Comparison of ENCODE assay signal across 2 cellular contexts in the genomic region with DNA sequence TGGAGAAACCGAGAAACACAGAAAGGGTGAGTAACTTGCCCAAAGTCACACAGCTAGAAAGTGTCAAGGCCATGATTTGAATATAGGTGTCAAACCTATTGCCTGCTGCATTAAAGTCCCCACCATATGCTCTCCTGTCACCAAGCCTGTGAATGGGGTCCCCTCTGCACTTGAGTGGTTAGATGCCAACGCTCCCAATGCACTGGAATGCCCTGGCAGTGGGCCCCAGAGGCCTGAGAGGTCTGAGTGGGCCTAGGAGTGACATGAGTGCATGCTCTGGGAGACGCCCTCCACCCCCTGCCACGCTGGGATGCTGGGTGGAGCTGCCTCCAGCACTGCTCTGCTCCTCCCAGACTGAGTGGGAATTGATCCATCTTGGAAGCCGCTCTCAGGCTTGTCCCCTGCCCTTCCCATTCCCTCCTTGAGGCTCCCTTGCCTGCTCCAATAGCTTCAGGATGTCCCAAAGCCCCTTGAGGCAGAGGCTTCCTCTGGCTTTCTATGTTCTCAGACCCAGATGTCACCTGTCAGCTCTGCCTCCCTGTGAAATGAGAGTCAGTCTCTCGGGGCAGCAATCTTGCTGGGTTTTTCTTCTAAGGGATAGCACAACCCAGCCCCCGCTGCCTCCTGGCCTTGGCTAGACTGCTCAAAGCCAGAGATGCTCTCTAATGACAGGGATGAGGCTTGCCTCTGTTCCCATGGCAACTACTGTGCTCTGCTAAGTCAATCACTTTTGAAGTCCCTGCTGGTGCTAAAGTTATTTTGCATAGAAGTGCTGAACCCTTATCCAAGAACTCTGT.
TF ChIP-seq lines count a peak whose summit lies in the region.

No MANE protein-coding gene starts in this region.

TF ChIP-seq in HEK293, 187 proteins besides CTCF, POLR2A, EP300 and RAD21 (continued from another document):
- TF ChIP-seq, protein P1, sequence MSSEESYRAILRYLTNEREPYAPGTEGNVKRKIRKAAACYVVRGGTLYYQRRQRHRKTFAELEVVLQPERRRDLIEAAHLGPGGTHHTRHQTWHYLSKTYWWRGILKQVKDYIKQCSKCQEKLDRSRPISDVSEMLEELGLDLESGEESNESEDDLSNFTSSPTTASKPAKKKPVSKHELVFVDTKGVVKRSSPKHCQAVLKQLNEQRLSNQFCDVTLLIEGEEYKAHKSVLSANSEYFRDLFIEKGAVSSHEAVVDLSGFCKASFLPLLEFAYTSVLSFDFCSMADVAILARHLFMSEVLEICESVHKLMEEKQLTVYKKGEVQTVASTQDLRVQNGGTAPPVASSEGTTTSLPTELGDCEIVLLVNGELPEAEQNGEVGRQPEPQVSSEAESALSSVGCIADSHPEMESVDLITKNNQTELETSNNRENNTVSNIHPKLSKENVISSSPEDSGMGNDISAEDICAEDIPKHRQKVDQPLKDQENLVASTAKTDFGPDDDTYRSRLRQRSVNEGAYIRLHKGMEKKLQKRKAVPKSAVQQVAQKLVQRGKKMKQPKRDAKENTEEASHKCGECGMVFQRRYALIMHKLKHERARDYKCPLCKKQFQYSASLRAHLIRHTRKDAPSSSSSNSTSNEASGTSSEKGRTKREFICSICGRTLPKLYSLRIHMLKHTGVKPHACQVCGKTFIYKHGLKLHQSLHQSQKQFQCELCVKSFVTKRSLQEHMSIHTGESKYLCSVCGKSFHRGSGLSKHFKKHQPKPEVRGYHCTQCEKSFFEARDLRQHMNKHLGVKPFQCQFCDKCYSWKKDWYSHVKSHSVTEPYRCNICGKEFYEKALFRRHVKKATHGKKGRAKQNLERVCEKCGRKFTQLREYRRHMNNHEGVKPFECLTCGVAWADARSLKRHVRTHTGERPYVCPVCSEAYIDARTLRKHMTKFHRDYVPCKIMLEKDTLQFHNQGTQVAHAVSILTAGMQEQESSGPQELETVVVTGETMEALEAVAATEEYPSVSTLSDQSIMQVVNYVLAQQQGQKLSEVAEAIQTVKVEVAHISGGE (tag by site-specific recombination; conservative IDR thresholded peaks at IDR 0.05; ENCODE audit: low read depth): no peak
- peak; percentile 60; the same call in 1 of the 2 replicates for TF ChIP-seq ZNF600 (tag by site-specific recombination; IDR thresholded peaks at IDR 0.05)
- TF ChIP-seq KLF1 (tag by site-specific recombination; IDR thresholded peaks at IDR 0.05): peak; percentile 48
- 0 out of 2 replicates have a peak, but pooled peaks have one; percentile 45 for TF ChIP-seq ZFP69B (tag by site-specific recombination; IDR thresholded peaks at IDR 0.05)
- TF ChIP-seq, protein P2, sequence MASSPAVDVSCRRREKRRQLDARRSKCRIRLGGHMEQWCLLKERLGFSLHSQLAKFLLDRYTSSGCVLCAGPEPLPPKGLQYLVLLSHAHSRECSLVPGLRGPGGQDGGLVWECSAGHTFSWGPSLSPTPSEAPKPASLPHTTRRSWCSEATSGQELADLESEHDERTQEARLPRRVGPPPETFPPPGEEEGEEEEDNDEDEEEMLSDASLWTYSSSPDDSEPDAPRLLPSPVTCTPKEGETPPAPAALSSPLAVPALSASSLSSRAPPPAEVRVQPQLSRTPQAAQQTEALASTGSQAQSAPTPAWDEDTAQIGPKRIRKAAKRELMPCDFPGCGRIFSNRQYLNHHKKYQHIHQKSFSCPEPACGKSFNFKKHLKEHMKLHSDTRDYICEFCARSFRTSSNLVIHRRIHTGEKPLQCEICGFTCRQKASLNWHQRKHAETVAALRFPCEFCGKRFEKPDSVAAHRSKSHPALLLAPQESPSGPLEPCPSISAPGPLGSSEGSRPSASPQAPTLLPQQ (tag by site-specific recombination; IDR thresholded peaks at IDR 0.05): peak; percentile 26; the same call in 1 of the 2 replicates
- peak; percentile 83 for TF ChIP-seq GLIS1 (tag by site-specific recombination; IDR thresholded peaks at IDR 0.05)

TF ChIP-seq in SK-N-SH treated with all-trans-retinoic acid at 6 μM for 48 hours, 23 proteins besides CTCF, POLR2A, EP300 and RAD21 (continued from another document):
- TF ChIP-seq ZFP3 (CRISPR knock-in tag; IDR thresholded peaks at IDR 0.05): no peak
- no peak for TF ChIP-seq BACH2 (CRISPR knock-in tag; IDR thresholded peaks at IDR 0.05; ENCODE audit: borderline replicate concordance)
- TF ChIP-seq, protein P3, sequence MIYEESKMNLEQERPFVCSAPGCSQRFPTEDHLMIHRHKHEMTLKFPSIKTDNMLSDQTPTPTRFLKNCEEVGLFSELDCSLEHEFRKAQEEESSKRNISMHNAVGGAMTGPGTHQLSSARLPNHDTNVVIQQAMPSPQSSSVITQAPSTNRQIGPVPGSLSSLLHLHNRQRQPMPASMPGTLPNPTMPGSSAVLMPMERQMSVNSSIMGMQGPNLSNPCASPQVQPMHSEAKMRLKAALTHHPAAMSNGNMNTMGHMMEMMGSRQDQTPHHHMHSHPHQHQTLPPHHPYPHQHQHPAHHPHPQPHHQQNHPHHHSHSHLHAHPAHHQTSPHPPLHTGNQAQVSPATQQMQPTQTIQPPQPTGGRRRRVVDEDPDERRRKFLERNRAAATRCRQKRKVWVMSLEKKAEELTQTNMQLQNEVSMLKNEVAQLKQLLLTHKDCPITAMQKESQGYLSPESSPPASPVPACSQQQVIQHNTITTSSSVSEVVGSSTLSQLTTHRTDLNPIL (CRISPR knock-in tag; IDR thresholded peaks at IDR 0.05; ENCODE audit: low read depth): no peak
- no peak for TF ChIP-seq GLIS3 (CRISPR knock-in tag; IDR thresholded peaks at IDR 0.05)
- no peak for TF ChIP-seq TCF4 (CRISPR knock-in tag; IDR thresholded peaks at IDR 0.05; ENCODE audit: borderline replicate concordance)
- TF ChIP-seq OSR1 (CRISPR knock-in tag; IDR thresholded peaks at IDR 0.05): no peak
- TF ChIP-seq ZNF70 (CRISPR knock-in tag; IDR thresholded peaks at IDR 0.05): no peak
- TF ChIP-seq PATZ1 (CRISPR knock-in tag; IDR thresholded peaks at IDR 0.05; ENCODE audit: borderline replicate concordance): no peak
- TF ChIP-seq PPARA (CRISPR knock-in tag; IDR thresholded peaks at IDR 0.05; ENCODE audit: borderline replicate concordance): no peak
TF ChIP-seq in SK-N-SH treated with all-trans-retinoic acid at 6 μM for 48 hours: peak in this region for 0.
